12 cellular contexts compared by ENCODE assay signal in genomic region chr6:125095501-125096301, GRCh38. TPM values are rescaled to one million over a fixed set of nuclear protein-coding genes. Genes with fewer than 3 reads are reported as not detected.
DNase-seq lines count a peak whose midpoint lies in the region; ATAC-seq, FAIRE-seq and TF ChIP-seq lines count a peak whose summit lies in the region.
"Had no signal": no experiment of that assay in that cellular context is flagged by ENCODE, and none has a peak within 500 bp of the region (broad histone marks: within the 10 kb centered on the region; RNA-seq: fewer than 3 reads in every experiment).

No MANE protein-coding gene starts in this region.

- no peaks in the 10 kb centered on the region for H3K9me2 ChIP-seq in GM23248 (ENCODE audit: insufficient read depth)

- H3K4me2 ChIP-seq in GM23248 (ENCODE audit: unreplicated experiment), result peak overlapping the region; percentile 70

- H3K36me3 ChIP-seq in GM23248 (ENCODE audit: low read depth) (no peaks in the 10 kb centered on the region), bronchial epithelial cell (ENCODE audit: control insufficient read depth, insufficient read depth, low read length) (no peaks in the 10 kb centered on the region), sigmoid colon (no peaks in the 10 kb centered on the region)
- H3K36me3 ChIP-seq: heart right ventricle had no signal

- no peaks in the 10 kb centered on the region for H4K20me1 ChIP-seq in GM23248 (ENCODE audit: insufficient read depth)

- no peak for FAIRE-seq in bronchial epithelial cell (lab: Jason Lieb, UNC)

- peak overlapping the region; percentile 70 for H2AFZ ChIP-seq in GM23248

- in situ Hi-C loops in GM23248 (cut with MboI), result no loop called here

- 21 to 24% methylated on average over 5 of the region's 5 CpGs for WGBS in GM23248 (ENCODE audit: low coverage in 1 of 2, low lambda C conversion rate in 2 of 2, missing lambda C conversion rate in 2 of 2), 2 experiments
- WGBS in sigmoid colon, 2 donors, result 74 to 86% methylated on average over 5 of the region's 5 CpGs

- H3K9ac ChIP-seq in GM23248, result peak overlapping the region; percentile 48

- DNase-seq in GM23248 (peak; percentile 89), bronchial epithelial cell (ENCODE audit: low read depth) (peak; percentile 73), hepatic stellate cell (ENCODE audit: low spot score) (peak; percentile 22), sigmoid colon (no peak), left ventricle myocardium superior (no peak), cardiac septum (ENCODE audit: low spot score) (no peak)
- no peak for DNase-seq in activated T-cell treated with anti-CD3 and anti-CD28 coated beads, Interleukin-2, amount 50 U/mL, for 4 hours
- DNase-seq: CD4-positive, CD25-positive, alpha-beta regulatory T cell; heart right ventricle; mucosa of descending colon; NCI-H510A treated with DMSO at 0.1 percent for 48 hours had no signal

- no peak for TF ChIP-seq POLR2A in sigmoid colon (IDR thresholded peaks at IDR 0.05)

- no peaks in the 10 kb centered on the region for H3K9me3 Mint-ChIP-seq in activated T-cell treated with anti-CD3 and anti-CD28 coated beads, Interleukin-2, amount 50 U/mL, for 4 hours

- intact Hi-C loops in sigmoid colon (cut with DNase I) (loop anchor here (5.0 kb wide), 1 partner anchor 53 kb away; no protein-coding TSS in a partner anchor), left ventricle myocardium superior (cut with micrococcal nuclease) (no loop called here), cardiac septum (cut with DNase I) (no loop called here)

- peak overlapping the region; percentile 70 for H3K27ac ChIP-seq in GM23248
- H3K27ac ChIP-seq in sigmoid colon, result peak overlapping the region; percentile 65 to 79 (median 70)

- TF ChIP-seq CTCF in bronchial epithelial cell (IDR thresholded peaks at IDR 0.05; ENCODE audit: insufficient read depth, low read length, severe bottlenecking), result no peak
- TF ChIP-seq CTCF in sigmoid colon (IDR thresholded peaks at IDR 0.05), result no peak

- H3K27me3 ChIP-seq in GM23248 (replicated peaks; ENCODE audit: insufficient read depth) (no peaks in the 10 kb centered on the region), bronchial epithelial cell (ENCODE audit: control insufficient read depth, insufficient read depth, low read length) (no peaks in the 10 kb centered on the region), sigmoid colon (no peaks in the 10 kb centered on the region)

- peaks cover 6% of the 10 kb centered on the region for H3K4me1 Mint-ChIP-seq in activated T-cell treated with anti-CD3 and anti-CD28 coated beads, Interleukin-2, amount 50 U/mL, for 4 hours (ENCODE audit: low read depth)
- H3K4me1 Mint-ChIP-seq: CD4-positive, CD25-positive, alpha-beta regulatory T cell had no signal

- ATAC-seq in HG03025 (IDR thresholded peaks at IDR 0.05; ENCODE audit: low FRiP score, unreplicated experiment) (no peak), left ventricle myocardium superior (no peak)
- no peak for ATAC-seq in activated T-cell treated with anti-CD3 and anti-CD28 coated beads, Interleukin-2, amount 50 U/mL, for 4 hours
- ATAC-seq: heart right ventricle, mucosa of descending colon had no signal

- peaks cover 4% of the 10 kb centered on the region for H3K27me3 Mint-ChIP-seq in activated T-cell treated with anti-CD3 and anti-CD28 coated beads, Interleukin-2, amount 50 U/mL, for 4 hours (ENCODE audit: low read depth)

- H3K9me3 ChIP-seq in GM23248 (ENCODE audit: low read depth) (no peaks in the 10 kb centered on the region), sigmoid colon (no peaks in the 10 kb centered on the region)
- H3K9me3 ChIP-seq: heart right ventricle, mucosa of descending colon had no signal

- no peak for TF ChIP-seq EP300 in sigmoid colon (IDR thresholded peaks at IDR 0.05)

- H3K4me3 ChIP-seq in GM23248, result peak overlapping the region; percentile 29
- H3K4me3 ChIP-seq in bronchial epithelial cell (ENCODE audit: low read depth, low read length), result no peak overlapping the region
- H3K4me3 ChIP-seq in sigmoid colon, result no peak overlapping the region
- H3K4me3 ChIP-seq: heart right ventricle, mucosa of descending colon had no signal

- H3K4me3 Mint-ChIP-seq in activated T-cell treated with anti-CD3 and anti-CD28 coated beads, Interleukin-2, amount 50 U/mL, for 4 hours, result no peak overlapping the region
- H3K4me3 Mint-ChIP-seq: CD4-positive, CD25-positive, alpha-beta regulatory T cell had no signal

- H3K4me1 ChIP-seq in GM23248 (ENCODE audit: insufficient read depth), result peaks cover 29% of the 10 kb centered on the region
- peaks cover 0 to 38% (median 31%) of the 10 kb centered on the region in 4 donors for H3K4me1 ChIP-seq in sigmoid colon

- H3K79me2 ChIP-seq in GM23248 (ENCODE audit: insufficient read depth), result no peaks in the 10 kb centered on the region

- no peaks in the 10 kb centered on the region for H3K36me3 Mint-ChIP-seq in activated T-cell treated with anti-CD3 and anti-CD28 coated beads, Interleukin-2, amount 50 U/mL, for 4 hours (ENCODE audit: insufficient read depth)
- H3K36me3 Mint-ChIP-seq: CD4-positive, CD25-positive, alpha-beta regulatory T cell had no signal

- H3F3A ChIP-seq in GM23248 (ENCODE audit: insufficient read depth), result peaks cover 38% of the 10 kb centered on the region

RNA-seq across cellular contexts. Expression of gene TPD52L1, which starts 57.9 kb away (rescaled TPM):
- total RNA-seq in GM23248 (2014; rRNA removed; shearing (Covaris generic)), result 5.1 and 5.7 TPM in 2 replicates
- 11.3 and 12.3 TPM in 2 replicates for polyA plus RNA-seq in GM23248 (2016; fragmentation: Nextera tagmentation; extraction: Ambion mirVana)
- 164 and 318 TPM in 2 replicates for total RNA-seq in bronchial epithelial cell
- 10 to 100 TPM; 61.0 to 98.9 (median 73.8) TPM for total RNA-seq in sigmoid colon
- 10 to 100 TPM in 2 of 3 donors, 1 to 10 TPM in 1; 8.1 to 21.8 (median 13.8) TPM for polyA plus RNA-seq in sigmoid colon
- 57.8 TPM for total RNA-seq in left ventricle myocardium superior
- total RNA-seq in activated T-cell treated with anti-CD3 and anti-CD28 coated beads, Interleukin-2, amount 50 U/mL, for 4 hours, result under 1 TPM; 0.65 to 0.79 (median 0.66) TPM
- total RNA-seq in cardiac septum, result 91.0 TPM
- total RNA-seq: CD4-positive, CD25-positive, alpha-beta regulatory T cell had no signal

Comparison
In these comparisons a context has a peak if more than half of its experiments do, and no peak if none do; other contexts are left out.
1. DNase-seq: peak in GM23248 (single experiment), bronchial epithelial cell (single experiment) and hepatic stellate cell (single experiment); none in sigmoid colon (single experiment), left ventricle myocardium superior (single experiment), activated T-cell treated with anti-CD3 and anti-CD28 coated beads, Interleukin-2, amount 50 U/mL, for 4 hours (single experiment) and cardiac septum (single experiment).